Comparison of ENCODE assay signal across 1 cellular context in genomic region chr17:73272906-73273218, GRCh38.
TF ChIP-seq lines count a peak whose summit lies in the region.

No MANE protein-coding gene starts in this region.

TF ChIP-seq in HepG2, 621 proteins besides CTCF, POLR2A, EP300 and RAD21 (continued from another document and continues in another):
- TF ChIP-seq ZNF792 (CRISPR knock-in tag; IDR thresholded peaks at IDR 0.05) (0 out of 2 replicates have a peak, but pooled peaks have one; percentile 59), HIVEP1 (CRISPR knock-in tag; IDR thresholded peaks at IDR 0.05) (no peak), PRPF4 (IDR thresholded peaks at IDR 0.05; ENCODE audit: low read depth, low read length, poor library complexity, severe bottlenecking) (no peak), NFKBIZ (CRISPR knock-in tag; IDR thresholded peaks at IDR 0.05) (no peak; the same call in 1 of the 2 replicates), THAP8 (CRISPR knock-in tag; IDR thresholded peaks at IDR 0.05; ENCODE audit: borderline replicate concordance) (no peak), AKAP8 (CRISPR knock-in tag; IDR thresholded peaks at IDR 0.05) (0 out of 2 replicates have a peak, but pooled peaks have one; percentile 62), CBX1 (IDR thresholded peaks at IDR 0.05; ENCODE audit: low read depth) (no peak), KLF9 (CRISPR knock-in tag; IDR thresholded peaks at IDR 0.05; ENCODE audit: low read depth) (no peak), ZNF720 (CRISPR knock-in tag; IDR thresholded peaks at IDR 0.05) (no peak), KMT2B (CRISPR knock-in tag; IDR thresholded peaks at IDR 0.05) (no peak), GMEB2 (CRISPR knock-in tag; IDR thresholded peaks at IDR 0.05; ENCODE audit: low read depth) (no peak), NFE2 (CRISPR knock-in tag; IDR thresholded peaks at IDR 0.05) (no peak), ZEB1 (IDR thresholded peaks at IDR 0.05; ENCODE audit: insufficient replicate concordance, low read depth) (peak; percentile 60), ZNF318 (CRISPR knock-in tag; IDR thresholded peaks at IDR 0.05) (no peak), ZNF34 (CRISPR knock-in tag; IDR thresholded peaks at IDR 0.05; ENCODE audit: borderline replicate concordance) (no peak), ZNF382 (CRISPR knock-in tag; IDR thresholded peaks at IDR 0.05; ENCODE audit: borderline replicate concordance) (no peak), ZNF747 (CRISPR knock-in tag; IDR thresholded peaks at IDR 0.05; ENCODE audit: borderline replicate concordance) (0 out of 2 replicates have a peak, but pooled peaks have one; percentile 84), HOXD1 (CRISPR knock-in tag; IDR thresholded peaks at IDR 0.05) (peak; percentile 82; the same call in 1 of the 2 replicates), CAMTA2 (CRISPR knock-in tag; IDR thresholded peaks at IDR 0.05; ENCODE audit: borderline replicate concordance) (no peak), ZNF501 (CRISPR knock-in tag; IDR thresholded peaks at IDR 0.05) (peak; percentile 55; the same call in 1 of the 2 replicates), AGO2 (optimal IDR thresholded peaks at IDR 0.05; ENCODE audit: low read depth, low read length) (no peak), ZNF619 (CRISPR knock-in tag; IDR thresholded peaks at IDR 0.05) (no peak), ZNF17 (CRISPR knock-in tag; IDR thresholded peaks at IDR 0.05) (no peak), JARID2 (CRISPR knock-in tag; IDR thresholded peaks at IDR 0.05; ENCODE audit: insufficient replicate concordance) (no peak), HMG20B (CRISPR knock-in tag; conservative IDR thresholded peaks at IDR 0.05) (peak; percentile 71; the same call in 1 of the 2 replicates), FOXO1 (CRISPR knock-in tag; IDR thresholded peaks at IDR 0.05) (peak; percentile 94), ISL2 (CRISPR knock-in tag; IDR thresholded peaks at IDR 0.05) (peak; percentile 96), ZNF260 (CRISPR knock-in tag; IDR thresholded peaks at IDR 0.05; ENCODE audit: borderline replicate concordance, low read depth) (no peak), SIN3A (IDR thresholded peaks at IDR 0.05; ENCODE audit: borderline replicate concordance, low read depth, low read length) (no peak), BCL3 (CRISPR knock-in tag; IDR thresholded peaks at IDR 0.05) (no peak), ZNF841 (CRISPR knock-in tag; IDR thresholded peaks at IDR 0.05; ENCODE audit: borderline replicate concordance) (no peak), ZNF790 (CRISPR knock-in tag; IDR thresholded peaks at IDR 0.05; ENCODE audit: borderline replicate concordance) (no peak), SMC3 (IDR thresholded peaks at IDR 0.05; ENCODE audit: low read length) (no peak), CENPT (CRISPR knock-in tag; IDR thresholded peaks at IDR 0.05; ENCODE audit: low read depth) (no peak), MBNL3 (CRISPR knock-in tag; conservative IDR thresholded peaks at IDR 0.05) (no peak), ZNF614 (CRISPR knock-in tag; IDR thresholded peaks at IDR 0.05; ENCODE audit: borderline replicate concordance) (peak; percentile 67; the same call in 1 of the 2 replicates), NFYB (CRISPR knock-in tag; IDR thresholded peaks at IDR 0.05) (no peak), POLR2AphosphoS5 (IDR thresholded peaks at IDR 0.05; ENCODE audit: low read depth, low read length) (no peak), ARNT2 (CRISPR knock-in tag; IDR thresholded peaks at IDR 0.05; ENCODE audit: low read depth) (peak; percentile 57; the same call in 1 of the 2 replicates), ESRRA (CRISPR knock-in tag; IDR thresholded peaks at IDR 0.05; ENCODE audit: low read depth) (peak; percentile 33; the same call in 1 of the 2 replicates)
- TF ChIP-seq, protein P1, sequence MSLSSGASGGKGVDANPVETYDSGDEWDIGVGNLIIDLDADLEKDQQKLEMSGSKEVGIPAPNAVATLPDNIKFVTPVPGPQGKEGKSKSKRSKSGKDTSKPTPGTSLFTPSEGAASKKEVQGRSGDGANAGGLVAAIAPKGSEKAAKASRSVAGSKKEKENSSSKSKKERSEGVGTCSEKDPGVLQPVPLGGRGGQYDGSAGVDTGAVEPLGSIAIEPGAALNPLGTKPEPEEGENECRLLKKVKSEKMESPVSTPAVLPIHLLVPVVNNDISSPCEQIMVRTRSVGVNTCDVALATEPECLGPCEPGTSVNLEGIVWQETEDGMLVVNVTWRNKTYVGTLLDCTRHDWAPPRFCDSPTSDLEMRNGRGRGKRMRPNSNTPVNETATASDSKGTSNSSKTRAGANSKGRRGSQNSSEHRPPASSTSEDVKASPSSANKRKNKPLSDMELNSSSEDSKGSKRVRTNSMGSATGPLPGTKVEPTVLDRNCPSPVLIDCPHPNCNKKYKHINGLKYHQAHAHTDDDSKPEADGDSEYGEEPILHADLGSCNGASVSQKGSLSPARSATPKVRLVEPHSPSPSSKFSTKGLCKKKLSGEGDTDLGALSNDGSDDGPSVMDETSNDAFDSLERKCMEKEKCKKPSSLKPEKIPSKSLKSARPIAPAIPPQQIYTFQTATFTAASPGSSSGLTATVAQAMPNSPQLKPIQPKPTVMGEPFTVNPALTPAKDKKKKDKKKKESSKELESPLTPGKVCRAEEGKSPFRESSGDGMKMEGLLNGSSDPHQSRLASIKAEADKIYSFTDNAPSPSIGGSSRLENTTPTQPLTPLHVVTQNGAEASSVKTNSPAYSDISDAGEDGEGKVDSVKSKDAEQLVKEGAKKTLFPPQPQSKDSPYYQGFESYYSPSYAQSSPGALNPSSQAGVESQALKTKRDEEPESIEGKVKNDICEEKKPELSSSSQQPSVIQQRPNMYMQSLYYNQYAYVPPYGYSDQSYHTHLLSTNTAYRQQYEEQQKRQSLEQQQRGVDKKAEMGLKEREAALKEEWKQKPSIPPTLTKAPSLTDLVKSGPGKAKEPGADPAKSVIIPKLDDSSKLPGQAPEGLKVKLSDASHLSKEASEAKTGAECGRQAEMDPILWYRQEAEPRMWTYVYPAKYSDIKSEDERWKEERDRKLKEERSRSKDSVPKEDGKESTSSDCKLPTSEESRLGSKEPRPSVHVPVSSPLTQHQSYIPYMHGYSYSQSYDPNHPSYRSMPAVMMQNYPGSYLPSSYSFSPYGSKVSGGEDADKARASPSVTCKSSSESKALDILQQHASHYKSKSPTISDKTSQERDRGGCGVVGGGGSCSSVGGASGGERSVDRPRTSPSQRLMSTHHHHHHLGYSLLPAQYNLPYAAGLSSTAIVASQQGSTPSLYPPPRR (CRISPR knock-in tag; IDR thresholded peaks at IDR 0.05; ENCODE audit: borderline replicate concordance): peak; percentile 93
- TF ChIP-seq, protein P2, sequence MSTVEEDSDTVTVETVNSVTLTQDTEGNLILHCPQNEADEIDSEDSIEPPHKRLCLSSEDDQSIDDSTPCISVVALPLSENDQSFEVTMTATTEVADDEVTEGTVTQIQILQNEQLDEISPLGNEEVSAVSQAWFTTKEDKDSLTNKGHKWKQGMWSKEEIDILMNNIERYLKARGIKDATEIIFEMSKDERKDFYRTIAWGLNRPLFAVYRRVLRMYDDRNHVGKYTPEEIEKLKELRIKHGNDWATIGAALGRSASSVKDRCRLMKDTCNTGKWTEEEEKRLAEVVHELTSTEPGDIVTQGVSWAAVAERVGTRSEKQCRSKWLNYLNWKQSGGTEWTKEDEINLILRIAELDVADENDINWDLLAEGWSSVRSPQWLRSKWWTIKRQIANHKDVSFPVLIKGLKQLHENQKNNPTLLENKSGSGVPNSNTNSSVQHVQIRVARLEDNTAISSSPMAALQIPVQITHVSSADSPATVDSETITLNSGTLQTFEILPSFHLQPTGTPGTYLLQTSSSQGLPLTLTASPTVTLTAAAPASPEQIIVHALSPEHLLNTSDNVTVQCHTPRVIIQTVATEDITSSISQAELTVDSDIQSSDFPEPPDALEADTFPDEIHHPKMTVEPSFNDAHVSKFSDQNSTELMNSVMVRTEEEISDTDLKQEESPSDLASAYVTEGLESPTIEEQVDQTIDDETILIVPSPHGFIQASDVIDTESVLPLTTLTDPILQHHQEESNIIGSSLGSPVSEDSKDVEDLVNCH (CRISPR knock-in tag; IDR thresholded peaks at IDR 0.05): no peak
- TF ChIP-seq, protein P3, sequence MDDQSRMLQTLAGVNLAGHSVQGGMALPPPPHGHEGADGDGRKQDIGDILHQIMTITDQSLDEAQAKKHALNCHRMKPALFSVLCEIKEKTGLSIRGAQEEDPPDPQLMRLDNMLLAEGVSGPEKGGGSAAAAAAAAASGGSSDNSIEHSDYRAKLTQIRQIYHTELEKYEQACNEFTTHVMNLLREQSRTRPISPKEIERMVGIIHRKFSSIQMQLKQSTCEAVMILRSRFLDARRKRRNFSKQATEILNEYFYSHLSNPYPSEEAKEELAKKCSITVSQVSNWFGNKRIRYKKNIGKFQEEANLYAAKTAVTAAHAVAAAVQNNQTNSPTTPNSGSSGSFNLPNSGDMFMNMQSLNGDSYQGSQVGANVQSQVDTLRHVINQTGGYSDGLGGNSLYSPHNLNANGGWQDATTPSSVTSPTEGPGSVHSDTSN (CRISPR knock-in tag; IDR thresholded peaks at IDR 0.05; ENCODE audit: borderline replicate concordance): no peak
- TF ChIP-seq, protein P4, sequence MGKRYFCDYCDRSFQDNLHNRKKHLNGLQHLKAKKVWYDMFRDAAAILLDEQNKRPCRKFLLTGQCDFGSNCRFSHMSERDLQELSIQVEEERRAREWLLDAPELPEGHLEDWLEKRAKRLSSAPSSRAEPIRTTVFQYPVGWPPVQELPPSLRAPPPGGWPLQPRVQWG (CRISPR knock-in tag; IDR thresholded peaks at IDR 0.05; ENCODE audit: borderline replicate concordance, low read depth): no peak
